ENCODE assay signal across 29 cellular contexts in genomic region chr1:190665045-190665444, GRCh38.
"Had no signal": no experiment of that assay in that cellular context is flagged by ENCODE, and none has a peak within 500 bp of the region (broad histone marks: within the 10 kb centered on the region; RNA-seq: fewer than 3 reads in every experiment).

No MANE protein-coding gene starts in this region.

- H3K4me1 ChIP-seq: colonic mucosa, esophagus muscularis mucosa, esophagus squamous epithelium, foreskin keratinocyte, gastrocnemius medialis, gastroesophageal sphincter, heart left ventricle, heart right ventricle had no signal

- H3K27ac Mint-ChIP-seq: dendritic cell treated with granulocyte-macrophage colony-stimulating factor and Interleukin-4, amounts not matched to agents 40 ng/mL and 50 ng/mL, for 4 days; effector memory CD8-positive, alpha-beta T cell; endodermal cell had no signal

- H3K4me3 ChIP-seq: colonic mucosa, coronary artery, dorsolateral prefrontal cortex, esophagus muscularis mucosa, esophagus squamous epithelium, gastrocnemius medialis, gastroesophageal sphincter, heart left ventricle, heart right ventricle had no signal

- DNase-seq: colonic mucosa; cortex of kidney; dermis blood vessel endothelial cell; dorsolateral prefrontal cortex; effector CD4-positive, alpha-beta T cell; effector CD8-positive, alpha-beta T cell; effector memory CD4-positive, alpha-beta T cell; effector memory CD8-positive, alpha-beta T cell; endodermal cell; erythroblast; esophagus squamous epithelium; foreskin fibroblast; foreskin keratinocyte; foreskin melanocyte; gastrocnemius medialis; glutamatergic neuron; head of caudate nucleus; heart left ventricle; heart right ventricle had no signal

- H3K9me3 ChIP-seq: colonic mucosa, esophagus muscularis mucosa, esophagus squamous epithelium, gastrocnemius medialis, gastroesophageal sphincter, heart left ventricle had no signal

- H3K4me1 Mint-ChIP-seq: endodermal cell had no signal

- H3K4me3 Mint-ChIP-seq: dendritic cell treated with granulocyte-macrophage colony-stimulating factor and Interleukin-4, amounts not matched to agents 40 ng/mL and 50 ng/mL, for 4 days; effector memory CD8-positive, alpha-beta T cell; endodermal cell had no signal

- H3K27me3 ChIP-seq: colonic mucosa, dorsolateral prefrontal cortex, esophagus muscularis mucosa, esophagus squamous epithelium, foreskin keratinocyte, gastrocnemius medialis, gastroesophageal sphincter, heart left ventricle, heart right ventricle had no signal

- H3K27me3 Mint-ChIP-seq: dendritic cell treated with granulocyte-macrophage colony-stimulating factor and Interleukin-4, amounts not matched to agents 40 ng/mL and 50 ng/mL, for 4 days; effector memory CD8-positive, alpha-beta T cell had no signal

- H3K9me3 Mint-ChIP-seq: endodermal cell had no signal

- H3K27ac ChIP-seq: colonic mucosa, coronary artery, dorsolateral prefrontal cortex, epithelial cell of prostate, esophagus muscularis mucosa, esophagus squamous epithelium, foreskin keratinocyte, gastrocnemius medialis, gastroesophageal sphincter, heart left ventricle, heart right ventricle had no signal

- FAIRE-seq: colon, endometrium, endothelial cell of umbilical vein, frontal cortex had no signal

- H3K36me3 ChIP-seq: colonic mucosa, esophagus muscularis mucosa, esophagus squamous epithelium, gastrocnemius medialis, gastroesophageal sphincter, heart left ventricle, heart right ventricle had no signal

- ATAC-seq: effector memory CD8-positive, alpha-beta T cell; esophagus mucosa; foreskin keratinocyte; gastrocnemius medialis; gastroesophageal sphincter; heart left ventricle; heart right ventricle had no signal
